18 cellular contexts compared by ENCODE assay signal in the genomic region with DNA sequence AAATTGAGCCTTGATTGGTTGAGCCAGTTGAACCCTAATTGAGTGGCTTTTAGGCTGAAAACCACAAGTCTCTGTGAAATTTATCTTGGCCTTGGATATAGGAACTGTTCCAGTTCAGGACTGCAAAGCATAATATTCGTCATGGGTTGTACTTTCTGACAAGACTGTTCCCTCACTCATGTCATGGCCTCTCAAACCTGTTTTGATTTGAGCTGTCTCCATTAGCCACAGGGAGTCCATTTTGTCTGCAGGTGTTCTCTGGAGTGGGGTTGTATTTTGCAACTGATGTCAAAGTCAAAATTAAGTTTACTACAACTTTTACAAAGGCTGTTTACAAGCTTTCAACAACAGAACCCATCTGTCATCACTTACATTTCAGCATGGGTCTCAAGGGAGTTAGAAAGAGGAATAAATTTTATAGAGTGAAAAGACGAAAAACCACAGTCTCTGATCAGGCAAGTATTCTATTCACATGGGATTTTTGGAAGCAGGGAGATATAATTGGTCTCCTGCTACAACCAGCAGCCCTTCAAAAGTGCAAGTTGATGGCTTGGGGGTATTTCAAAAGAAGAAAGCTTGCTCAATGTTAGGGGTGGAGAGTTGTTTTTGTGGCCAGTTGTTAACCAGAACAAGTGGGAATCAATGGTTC.
DNase-seq lines count a peak whose midpoint lies in the region; ATAC-seq and TF ChIP-seq lines count a peak whose summit lies in the region.
"Had no signal": no experiment of that assay in that cellular context is flagged by ENCODE, and none has a peak within 500 bp of the region (broad histone marks: within the 10 kb centered on the region; RNA-seq: fewer than 3 reads in every experiment).

No MANE protein-coding gene starts in this region.

- H3K4me2 ChIP-seq in OCI-LY7 (ENCODE audit: low read length), result no peak overlapping the region

- H3K79me2 ChIP-seq in OCI-LY7 (ENCODE audit: insufficient read depth, low read depth, low read length), result no peaks in the 10 kb centered on the region

- CTCF ChIA-PET in OCI-LY7 (lab: Charles Lee; ENCODE audit: unreplicated experiment), result no interaction called here
- CTCF ChIA-PET in GM10248 (lab: Yijun Ruan, JAX), result no interaction called here

- H3K36me3 ChIP-seq in OCI-LY7 (ENCODE audit: insufficient read depth, low read length) (no peaks in the 10 kb centered on the region), MG63 (no peaks in the 10 kb centered on the region)

- DNase-seq in Right ventricle myocardium superior, result no peak
- no peak for DNase-seq in cardiac septum (ENCODE audit: low spot score)
- DNase-seq in OCI-LY7 (ENCODE audit: low spot score), result no peak
- peak; percentile 10 for DNase-seq in fibroblast of mammary gland (ENCODE audit: low read depth)
- no peak for DNase-seq in GM10248 (ENCODE audit: extremely low spot score)
- no peak for DNase-seq in ecto neural progenitor cell (ENCODE audit: low spot score)
- DNase-seq in MG63, result no peak
- no peak for DNase-seq in cortex of kidney (lab: John Stamatoyannopoulos, UW)
- DNase-seq: Caco-2; DMS53; HFFc6; KBM-7; NCI-H1105 treated with DMSO at 0.1 percent for 48 hours; NCI-H187 treated with DMSO at 0.1 percent for 48 hours; NCI-H524; NK-92 treated with Interleukin-12 subunit alpha and Interleukin-12 subunit beta, amount 100 ng/mL, for 24 hours; PC-3 had no signal

- no peaks in the 10 kb centered on the region for H3K27me3 ChIP-seq in MG63

- POLR2A ChIA-PET in OCI-LY7 (lab: Charles Lee), result interaction anchor here (0.7 kb wide), 1 partner anchor 110 kb away, joined by 3 read pairs; no protein-coding TSS in a partner anchor
- POLR2A ChIA-PET in GM10248 (lab: Yijun Ruan, JAX), result no interaction called here

- no peaks in the 10 kb centered on the region for H3K9me2 ChIP-seq in OCI-LY7 (ENCODE audit: insufficient read depth, low read length)

- no peaks in the 10 kb centered on the region for H3K9me3 ChIP-seq in OCI-LY7 (ENCODE audit: low read length)
- no peaks in the 10 kb centered on the region for H3K9me3 ChIP-seq in MG63
- H3K9me3 ChIP-seq: Caco-2 had no signal

- peak; percentile 60 for ATAC-seq in Right ventricle myocardium superior (ENCODE audit: poor library complexity)
- ATAC-seq: PC-3, SK-N-SH treated with all-trans-retinoic acid at 6 μM for 48 hours had no signal

- no peaks in the 10 kb centered on the region for H4K20me1 ChIP-seq in OCI-LY7 (ENCODE audit: insufficient read depth, low read length)

- no TSS peak for BruUV-seq in OCI-LY7 (replicated peaks; lab: Mats Ljungman, UMichigan)

- peaks cover 9% of the 10 kb centered on the region for H3K4me1 ChIP-seq in OCI-LY7 (ENCODE audit: insufficient read depth, low read length, poor library complexity, severe bottlenecking)
- H3K4me1 ChIP-seq: Caco-2 had no signal

- H3K4me3 ChIP-seq in OCI-LY7 (ENCODE audit: low read depth, low read length, poor library complexity, severe bottlenecking) (no peak overlapping the region), fibroblast of mammary gland (ENCODE audit: control insufficient read depth, low read depth, low read length) (no peak overlapping the region), MG63 (no peak overlapping the region)

- intact Hi-C loops in Right ventricle myocardium superior (cut with DNase I) (no loop called here), cardiac septum (cut with DNase I) (no loop called here), OCI-LY7 (cut with micrococcal nuclease; ENCODE audit: unreplicated experiment) (no loop called here)

- H2AFZ ChIP-seq in OCI-LY7 (ENCODE audit: low read length), result 0 out of 2 replicates have a peak overlapping the region, but pooled peaks have one; percentile 39

- no peak overlapping the region for H3K27ac ChIP-seq in OCI-LY7 (ENCODE audit: low read depth, low read length, poor library complexity, severe bottlenecking)

- no peak for TF ChIP-seq CTCF in OCI-LY7 (conservative IDR thresholded peaks at IDR 0.05; ENCODE audit: low read length)
- no peak for TF ChIP-seq CTCF in fibroblast of mammary gland (conservative IDR thresholded peaks at IDR 0.05; ENCODE audit: control insufficient read depth, insufficient read depth, low read depth, low read length)
- TF ChIP-seq CTCF in GM10248 (IDR thresholded peaks at IDR 0.05; ENCODE audit: control extremely low read depth, extremely low read depth, low read depth, missing control alignments), result no peak
